Comparison of ENCODE assay signal across 1 cellular context in the genomic region with DNA sequence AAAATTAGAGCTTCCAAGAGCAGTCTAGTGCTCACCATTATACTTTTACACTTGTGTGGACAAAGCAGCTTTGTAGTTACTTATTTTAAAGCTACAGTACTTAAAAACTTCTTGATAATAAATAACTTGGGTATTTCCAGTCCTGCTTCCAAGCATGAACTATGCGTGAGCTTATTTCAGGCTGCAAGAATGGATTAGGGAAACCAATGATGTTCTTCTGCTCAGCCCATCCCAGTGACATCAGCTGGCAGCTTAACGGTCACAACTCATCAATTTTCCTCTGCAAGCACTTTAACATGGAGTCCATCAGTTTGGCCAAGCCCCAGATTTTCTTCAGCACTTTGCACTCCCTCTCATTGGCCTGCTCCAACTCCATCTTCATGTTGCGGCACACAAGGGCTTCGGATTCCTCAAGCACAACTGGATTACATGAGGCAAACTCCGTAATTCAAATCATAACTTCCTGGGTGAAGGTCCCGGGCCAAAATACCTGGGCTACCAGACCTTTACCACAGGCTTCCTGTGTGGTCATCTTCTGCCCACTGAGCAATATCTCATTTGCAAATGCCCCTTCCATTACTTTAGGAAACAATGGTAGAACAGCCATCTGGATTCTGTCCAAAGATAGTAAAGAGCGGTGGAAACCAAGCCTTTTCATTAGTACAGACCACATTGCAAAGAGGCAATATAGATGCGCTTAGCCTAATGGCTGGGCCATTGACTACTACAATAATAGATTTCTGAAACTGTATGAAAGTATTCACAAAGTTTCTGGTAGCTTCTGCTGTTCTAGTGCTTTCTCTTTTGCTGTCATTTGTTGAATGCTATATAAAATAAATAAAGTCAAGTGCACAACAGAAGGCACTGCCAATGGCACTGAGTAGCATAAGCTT.
TF ChIP-seq lines count a peak whose summit lies in the region.

No MANE protein-coding gene starts in this region.

TF ChIP-seq in SK-N-SH, 30 proteins besides CTCF, POLR2A, EP300 and RAD21 (continued from another document):
- TF ChIP-seq, protein P1, sequence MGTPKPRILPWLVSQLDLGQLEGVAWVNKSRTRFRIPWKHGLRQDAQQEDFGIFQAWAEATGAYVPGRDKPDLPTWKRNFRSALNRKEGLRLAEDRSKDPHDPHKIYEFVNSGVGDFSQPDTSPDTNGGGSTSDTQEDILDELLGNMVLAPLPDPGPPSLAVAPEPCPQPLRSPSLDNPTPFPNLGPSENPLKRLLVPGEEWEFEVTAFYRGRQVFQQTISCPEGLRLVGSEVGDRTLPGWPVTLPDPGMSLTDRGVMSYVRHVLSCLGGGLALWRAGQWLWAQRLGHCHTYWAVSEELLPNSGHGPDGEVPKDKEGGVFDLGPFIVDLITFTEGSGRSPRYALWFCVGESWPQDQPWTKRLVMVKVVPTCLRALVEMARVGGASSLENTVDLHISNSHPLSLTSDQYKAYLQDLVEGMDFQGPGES (IDR thresholded peaks at IDR 0.05; ENCODE audit: low read depth, low read length): no peak
- TF ChIP-seq, protein P2, sequence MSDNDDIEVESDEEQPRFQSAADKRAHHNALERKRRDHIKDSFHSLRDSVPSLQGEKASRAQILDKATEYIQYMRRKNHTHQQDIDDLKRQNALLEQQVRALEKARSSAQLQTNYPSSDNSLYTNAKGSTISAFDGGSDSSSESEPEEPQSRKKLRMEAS (IDR thresholded peaks at IDR 0.05; ENCODE audit: low read depth): no peak
- TF ChIP-seq FOSL2 (IDR thresholded peaks at IDR 0.05; ENCODE audit: borderline replicate concordance, low read depth) (no peak), FOXJ3 (CRISPR knock-in tag; IDR thresholded peaks at IDR 0.05) (no peak), TCF12 (IDR thresholded peaks at IDR 0.05) (no peak), EZH2phosphoT487 (IDR thresholded peaks at IDR 0.05; ENCODE audit: borderline replicate concordance, low read depth) (no peak), MEF2A (IDR thresholded peaks at IDR 0.05; ENCODE audit: borderline replicate concordance, low read depth) (no peak), NFIC (IDR thresholded peaks at IDR 0.05; ENCODE audit: borderline replicate concordance) (no peak), GABPA (IDR thresholded peaks at IDR 0.05; ENCODE audit: low read depth) (no peak), SMC3 (IDR thresholded peaks at IDR 0.05; ENCODE audit: low read depth, low read length) (no peak), POLR2AphosphoS5 (IDR thresholded peaks at IDR 0.05; ENCODE audit: low read depth, low read length) (no peak), RXRA (IDR thresholded peaks at IDR 0.05; ENCODE audit: borderline replicate concordance, low read depth) (no peak), TEAD4 (IDR thresholded peaks at IDR 0.05; ENCODE audit: borderline replicate concordance, insufficient read depth) (no peak)
- TF ChIP-seq, protein P3, sequence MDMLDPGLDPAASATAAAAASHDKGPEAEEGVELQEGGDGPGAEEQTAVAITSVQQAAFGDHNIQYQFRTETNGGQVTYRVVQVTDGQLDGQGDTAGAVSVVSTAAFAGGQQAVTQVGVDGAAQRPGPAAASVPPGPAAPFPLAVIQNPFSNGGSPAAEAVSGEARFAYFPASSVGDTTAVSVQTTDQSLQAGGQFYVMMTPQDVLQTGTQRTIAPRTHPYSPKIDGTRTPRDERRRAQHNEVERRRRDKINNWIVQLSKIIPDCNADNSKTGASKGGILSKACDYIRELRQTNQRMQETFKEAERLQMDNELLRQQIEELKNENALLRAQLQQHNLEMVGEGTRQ (IDR thresholded peaks at IDR 0.05; ENCODE audit: borderline replicate concordance, low read depth, low read length): no peak
- TF ChIP-seq, protein P4, sequence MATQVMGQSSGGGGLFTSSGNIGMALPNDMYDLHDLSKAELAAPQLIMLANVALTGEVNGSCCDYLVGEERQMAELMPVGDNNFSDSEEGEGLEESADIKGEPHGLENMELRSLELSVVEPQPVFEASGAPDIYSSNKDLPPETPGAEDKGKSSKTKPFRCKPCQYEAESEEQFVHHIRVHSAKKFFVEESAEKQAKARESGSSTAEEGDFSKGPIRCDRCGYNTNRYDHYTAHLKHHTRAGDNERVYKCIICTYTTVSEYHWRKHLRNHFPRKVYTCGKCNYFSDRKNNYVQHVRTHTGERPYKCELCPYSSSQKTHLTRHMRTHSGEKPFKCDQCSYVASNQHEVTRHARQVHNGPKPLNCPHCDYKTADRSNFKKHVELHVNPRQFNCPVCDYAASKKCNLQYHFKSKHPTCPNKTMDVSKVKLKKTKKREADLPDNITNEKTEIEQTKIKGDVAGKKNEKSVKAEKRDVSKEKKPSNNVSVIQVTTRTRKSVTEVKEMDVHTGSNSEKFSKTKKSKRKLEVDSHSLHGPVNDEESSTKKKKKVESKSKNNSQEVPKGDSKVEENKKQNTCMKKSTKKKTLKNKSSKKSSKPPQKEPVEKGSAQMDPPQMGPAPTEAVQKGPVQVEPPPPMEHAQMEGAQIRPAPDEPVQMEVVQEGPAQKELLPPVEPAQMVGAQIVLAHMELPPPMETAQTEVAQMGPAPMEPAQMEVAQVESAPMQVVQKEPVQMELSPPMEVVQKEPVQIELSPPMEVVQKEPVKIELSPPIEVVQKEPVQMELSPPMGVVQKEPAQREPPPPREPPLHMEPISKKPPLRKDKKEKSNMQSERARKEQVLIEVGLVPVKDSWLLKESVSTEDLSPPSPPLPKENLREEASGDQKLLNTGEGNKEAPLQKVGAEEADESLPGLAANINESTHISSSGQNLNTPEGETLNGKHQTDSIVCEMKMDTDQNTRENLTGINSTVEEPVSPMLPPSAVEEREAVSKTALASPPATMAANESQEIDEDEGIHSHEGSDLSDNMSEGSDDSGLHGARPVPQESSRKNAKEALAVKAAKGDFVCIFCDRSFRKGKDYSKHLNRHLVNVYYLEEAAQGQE (IDR thresholded peaks at IDR 0.05; ENCODE audit: low read depth, low read length): no peak
TF ChIP-seq in SK-N-SH: peak in this region for 0.
